In genomic region chr4:146237092-146237491, GRCh38 we compare ENCODE assay signal across 1 cellular context.
TF ChIP-seq lines count a peak whose summit lies in the region.

No MANE protein-coding gene starts in this region.

TF ChIP-seq in WTC11, 78 proteins besides CTCF, POLR2A, EP300 and RAD21 (continued from another document):
- TF ChIP-seq AFF4 (CRISPR knock-in tag; IDR thresholded peaks at IDR 0.05; ENCODE audit: borderline replicate concordance) (no peak), CBFB (CRISPR knock-in tag; IDR thresholded peaks at IDR 0.05; ENCODE audit: low read depth) (no peak), ZMAT4 (CRISPR knock-in tag; IDR thresholded peaks at IDR 0.05) (no peak), TCF7 (CRISPR knock-in tag; IDR thresholded peaks at IDR 0.05; ENCODE audit: low read depth) (no peak), TP53 (CRISPR knock-in tag; IDR thresholded peaks at IDR 0.05) (no peak), GABPB1 (CRISPR knock-in tag; IDR thresholded peaks at IDR 0.05) (no peak), E2F1 (CRISPR knock-in tag; IDR thresholded peaks at IDR 0.05) (no peak), USF2 (CRISPR knock-in tag; IDR thresholded peaks at IDR 0.05) (no peak), ATF1 (CRISPR knock-in tag; IDR thresholded peaks at IDR 0.05) (no peak), CDX4 (CRISPR knock-in tag; IDR thresholded peaks at IDR 0.05; ENCODE audit: borderline replicate concordance) (no peak), PREB (CRISPR knock-in tag; IDR thresholded peaks at IDR 0.05; ENCODE audit: borderline replicate concordance) (no peak), ZNF512 (CRISPR knock-in tag; IDR thresholded peaks at IDR 0.05; ENCODE audit: borderline replicate concordance) (no peak), GRHL2 (CRISPR knock-in tag; IDR thresholded peaks at IDR 0.05; ENCODE audit: insufficient replicate concordance, severe bottlenecking) (no peak), ATF6 (CRISPR knock-in tag; IDR thresholded peaks at IDR 0.05) (no peak)
